Comparison of ENCODE assay signal across 1 cellular context in the genomic region with DNA sequence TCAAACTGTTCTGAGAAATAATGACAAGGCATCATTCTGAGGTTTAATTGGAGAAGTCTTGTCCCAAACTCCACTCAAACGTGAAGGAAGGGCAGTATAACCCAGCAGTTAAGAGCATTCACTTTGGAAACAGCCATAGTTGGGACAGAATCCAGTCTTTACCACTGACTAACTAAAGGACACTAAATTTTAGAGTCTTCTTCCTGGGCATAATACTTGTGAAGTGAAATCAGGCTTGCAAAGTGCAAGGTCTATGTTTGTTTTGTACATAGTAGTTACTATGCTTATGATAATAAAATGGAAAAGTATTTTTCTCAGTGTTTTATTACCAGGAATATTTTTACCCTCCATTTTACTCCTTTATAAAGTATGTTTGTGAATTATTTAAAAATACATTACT.
TF ChIP-seq lines count a peak whose summit lies in the region.

No MANE protein-coding gene starts in this region.

TF ChIP-seq in GM23338, 12 proteins besides CTCF, POLR2A, EP300 and RAD21 (continued from another document):
- TF ChIP-seq, protein P1, sequence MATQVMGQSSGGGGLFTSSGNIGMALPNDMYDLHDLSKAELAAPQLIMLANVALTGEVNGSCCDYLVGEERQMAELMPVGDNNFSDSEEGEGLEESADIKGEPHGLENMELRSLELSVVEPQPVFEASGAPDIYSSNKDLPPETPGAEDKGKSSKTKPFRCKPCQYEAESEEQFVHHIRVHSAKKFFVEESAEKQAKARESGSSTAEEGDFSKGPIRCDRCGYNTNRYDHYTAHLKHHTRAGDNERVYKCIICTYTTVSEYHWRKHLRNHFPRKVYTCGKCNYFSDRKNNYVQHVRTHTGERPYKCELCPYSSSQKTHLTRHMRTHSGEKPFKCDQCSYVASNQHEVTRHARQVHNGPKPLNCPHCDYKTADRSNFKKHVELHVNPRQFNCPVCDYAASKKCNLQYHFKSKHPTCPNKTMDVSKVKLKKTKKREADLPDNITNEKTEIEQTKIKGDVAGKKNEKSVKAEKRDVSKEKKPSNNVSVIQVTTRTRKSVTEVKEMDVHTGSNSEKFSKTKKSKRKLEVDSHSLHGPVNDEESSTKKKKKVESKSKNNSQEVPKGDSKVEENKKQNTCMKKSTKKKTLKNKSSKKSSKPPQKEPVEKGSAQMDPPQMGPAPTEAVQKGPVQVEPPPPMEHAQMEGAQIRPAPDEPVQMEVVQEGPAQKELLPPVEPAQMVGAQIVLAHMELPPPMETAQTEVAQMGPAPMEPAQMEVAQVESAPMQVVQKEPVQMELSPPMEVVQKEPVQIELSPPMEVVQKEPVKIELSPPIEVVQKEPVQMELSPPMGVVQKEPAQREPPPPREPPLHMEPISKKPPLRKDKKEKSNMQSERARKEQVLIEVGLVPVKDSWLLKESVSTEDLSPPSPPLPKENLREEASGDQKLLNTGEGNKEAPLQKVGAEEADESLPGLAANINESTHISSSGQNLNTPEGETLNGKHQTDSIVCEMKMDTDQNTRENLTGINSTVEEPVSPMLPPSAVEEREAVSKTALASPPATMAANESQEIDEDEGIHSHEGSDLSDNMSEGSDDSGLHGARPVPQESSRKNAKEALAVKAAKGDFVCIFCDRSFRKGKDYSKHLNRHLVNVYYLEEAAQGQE (IDR thresholded peaks at IDR 0.05; ENCODE audit: unreplicated experiment), result no peak
